8 cellular contexts compared by ENCODE assay signal in genomic region chr15:63122002-63122893, GRCh38. TPM values are rescaled to one million over a fixed set of nuclear protein-coding genes. Genes with fewer than 3 reads are reported as not detected.
DNase-seq lines count a peak whose midpoint lies in the region; ATAC-seq and TF ChIP-seq lines count a peak whose summit lies in the region.

No MANE protein-coding gene starts in this region.

- H3K4me3 Mint-ChIP-seq in CD8-positive, alpha-beta memory T cell: peak overlapping the region; percentile 85 to 94 (median 93)

- intact Hi-C loops in esophagus muscularis mucosa (cut with DNase I): no loop called here

- TF ChIP-seq CTCF in HL-60 (IDR thresholded peaks at IDR 0.05; ENCODE audit: insufficient read depth, low read length) (no peak), esophagus muscularis mucosa (IDR thresholded peaks at IDR 0.05) (peak in 2 of 3 experiments; percentile 12 to 18)

- ATAC-seq in GM19463 (IDR thresholded peaks at IDR 0.05; ENCODE audit: unreplicated experiment): peak; percentile 85

- no peak for TF ChIP-seq POLR2A in esophagus muscularis mucosa (IDR thresholded peaks at IDR 0.05; ENCODE audit: low read depth)

- no peak for TF ChIP-seq EP300 in esophagus muscularis mucosa (IDR thresholded peaks at IDR 0.05)

- no peaks in the 10 kb centered on the region for H3K36me3 ChIP-seq in CD8-positive, alpha-beta memory T cell (ENCODE audit: insufficient read depth, low read length)
- peaks cover 6 to 16% (median 13%) of the 10 kb centered on the region in 4 donors for H3K36me3 ChIP-seq in esophagus muscularis mucosa
- H3K36me3 ChIP-seq in muscle layer of duodenum (ENCODE audit: control insufficient read depth in 1 of 2, insufficient read depth in 2 of 2, low read length in 2 of 2): peaks cover 4 to 7% of the 10 kb centered on the region in 2 donors

- H3K27me3 ChIP-seq in CD8-positive, alpha-beta memory T cell (ENCODE audit: insufficient read depth, low read length, poor library complexity, severe bottlenecking): no peaks in the 10 kb centered on the region
- H3K27me3 ChIP-seq in HL-60 (ENCODE audit: insufficient read depth, poor library complexity, severe bottlenecking) (no peaks in the 10 kb centered on the region), esophagus muscularis mucosa (no peaks in the 10 kb centered on the region), muscle layer of duodenum (ENCODE audit: low read depth, low read length) (no peaks in the 10 kb centered on the region)

- peaks cover 11% of the 10 kb centered on the region for H3K4me1 ChIP-seq in CD8-positive, alpha-beta memory T cell (ENCODE audit: insufficient read depth, low read length)
- H3K4me1 ChIP-seq in esophagus muscularis mucosa (peaks cover 9 to 14% (median 12%) of the 10 kb centered on the region in 4 donors), muscle layer of duodenum (ENCODE audit: control insufficient read depth in 1 of 2, insufficient read depth in 2 of 2, low read length in 2 of 2) (peaks cover 0 to 3% of the 10 kb centered on the region in 2 donors)

- CTCF ChIA-PET in CD8-positive, alpha-beta memory T cell (lab: Charles Lee): no interaction called here

- DNase-seq in CD8-positive, alpha-beta memory T cell: peak; percentile 68 to 86 (median 73)
- peak; percentile 46 to 81 for DNase-seq in HL-60 (ENCODE audit: low read depth in 1 of 2, low spot score in 1 of 2)
- peak; percentile 22 for DNase-seq in OCI-M2 (lab: John Stamatoyannopoulos, UW; ENCODE audit: unreplicated experiment)
- DNase-seq in activated T-cell treated with anti-CD3 and anti-CD28 coated beads, Interleukin-2, amount 50 U/mL, for 48 hours: peak; percentile 97 to 98
- DNase-seq in esophagus muscularis mucosa (ENCODE audit: extremely low spot score): peak; percentile 98
- DNase-seq in stimulated activated CD8-positive, alpha-beta memory T cell treated with anti-CD3 and anti-CD28 coated beads, Interleukin-7, amount 100 ng/mL, for 4 hours (ENCODE audit: low read depth in 2 of 2): peak; percentile 28 to 79

- H3K9me3 ChIP-seq in CD8-positive, alpha-beta memory T cell (ENCODE audit: low read length): peaks cover 12% of the 10 kb centered on the region
- no peaks in the 10 kb centered on the region for H3K9me3 ChIP-seq in esophagus muscularis mucosa
- no peaks in the 10 kb centered on the region for H3K9me3 ChIP-seq in muscle layer of duodenum (ENCODE audit: control insufficient read depth in 1 of 2, low read length in 2 of 2)

- no peaks in the 10 kb centered on the region for H3K27me3 Mint-ChIP-seq in CD8-positive, alpha-beta memory T cell

- peaks cover 5 to 15% (median 15%) of the 10 kb centered on the region in 3 donors for H3K36me3 Mint-ChIP-seq in CD8-positive, alpha-beta memory T cell

- H3K4me1 Mint-ChIP-seq in CD8-positive, alpha-beta memory T cell: peaks cover 12 to 28% (median 23%) of the 10 kb centered on the region in 3 donors

- peak overlapping the region; percentile 71 for H3K4me3 ChIP-seq in CD8-positive, alpha-beta memory T cell (ENCODE audit: low read length)
- peak overlapping the region; percentile 100 for H3K4me3 ChIP-seq in HL-60 (replicated peaks; ENCODE audit: insufficient read depth, low read length)
- H3K4me3 ChIP-seq in esophagus muscularis mucosa: peak overlapping the region; percentile 74 to 100 (median 96)
- peak overlapping the region; percentile 85 to 98 for H3K4me3 ChIP-seq in muscle layer of duodenum (ENCODE audit: low read depth in 1 of 2, low read length in 2 of 2)

- peak overlapping the region; percentile 49 to 94 (median 88) for H3K27ac Mint-ChIP-seq in CD8-positive, alpha-beta memory T cell

- H3K27ac ChIP-seq in CD8-positive, alpha-beta memory T cell (ENCODE audit: low read depth, low read length): peak overlapping the region; percentile 61
- H3K27ac ChIP-seq in HL-60 (replicated peaks) (peak overlapping the region; percentile 71), esophagus muscularis mucosa (replicated peaks in 1 of 4) (peak overlapping the region; percentile 93 to 99 (median 96)), muscle layer of duodenum (ENCODE audit: low read length) (peak overlapping the region; percentile 23)

- peaks cover 7 to 16% (median 13%) of the 10 kb centered on the region in 5 donors for H3K9me3 Mint-ChIP-seq in CD8-positive, alpha-beta memory T cell

- POLR2A ChIA-PET in CD8-positive, alpha-beta memory T cell (lab: Charles Lee): interaction anchor here (0.7 to 1.1 kb wide), 2 partner anchors 72 to 74 kb away, joined by 3 read pairs; no protein-coding TSS in a partner anchor

- 7% methylated on average over 14 of the region's 59 CpGs for WGBS in esophagus muscularis mucosa

RNA-seq across cellular contexts. Expression of gene LACTB, which starts 0.6 kb away (rescaled TPM):
- 10 to 100 TPM; 30.0 to 31.7 TPM for total RNA-seq in CD8-positive, alpha-beta memory T cell
- polyA plus RNA-seq in CD8-positive, alpha-beta memory T cell: 9.7 TPM
- 10 to 100 TPM; 15.4 to 22.8 (median 18.7) TPM for total RNA-seq in esophagus muscularis mucosa

RNA-seq across cellular contexts. Expression of gene RPS27L, which starts 35.0 kb away (rescaled TPM):
- total RNA-seq in CD8-positive, alpha-beta memory T cell: 100 to 1,000 TPM; 214 to 221 TPM
- 193 TPM for polyA plus RNA-seq in CD8-positive, alpha-beta memory T cell
- 100 to 1,000 TPM; 120 to 220 (median 172) TPM for total RNA-seq in esophagus muscularis mucosa

Comparison
In these comparisons a context has a peak if more than half of its experiments do, and no peak if none do; other contexts are left out.
1. Peak in every context shown above with its lines: DNase-seq, ATAC-seq, H3K4me3 ChIP-seq and H3K27ac ChIP-seq.
2. DNase-seq: peak in every context shown above with its lines; median percentile 98 in esophagus muscularis mucosa; 98 in activated T-cell treated with anti-CD3 and anti-CD28 coated beads, Interleukin-2, amount 50 U/mL, for 48 hours; 73 in CD8-positive, alpha-beta memory T cell; 64 in HL-60; 54 in stimulated activated CD8-positive, alpha-beta memory T cell treated with anti-CD3 and anti-CD28 coated beads, Interleukin-7, amount 100 ng/mL, for 4 hours; 22 in OCI-M2.
3. H3K27ac ChIP-seq: peak in every context shown above with its lines; median percentile 96 in esophagus muscularis mucosa; 71 in HL-60; 61 in CD8-positive, alpha-beta memory T cell; 23 in muscle layer of duodenum.